13 cellular contexts compared by ENCODE assay signal in genomic region chr12:110246690-110247339, GRCh38. TPM values are rescaled to one million over a fixed set of nuclear protein-coding genes. Genes with fewer than 3 reads are reported as not detected.
DNase-seq lines count a peak whose midpoint lies in the region; ATAC-seq and TF ChIP-seq lines count a peak whose summit lies in the region.
"Had no signal": no experiment of that assay in that cellular context is flagged by ENCODE, and none has a peak within 500 bp of the region (broad histone marks: within the 10 kb centered on the region; RNA-seq: fewer than 3 reads in every experiment).

No MANE protein-coding gene starts in this region.

- H3K4me1 ChIP-seq in PC-3 (ENCODE audit: insufficient read depth, low read length): peaks cover 36% of the 10 kb centered on the region
- H3K4me1 ChIP-seq in esophagus muscularis mucosa: peaks cover 49 to 61% (median 56%) of the 10 kb centered on the region in 4 donors
- H3K4me1 ChIP-seq in mesenchymal stem cell (ENCODE audit: control insufficient read depth, insufficient read depth, low read depth, low read length): peaks cover 38% of the 10 kb centered on the region
- peaks cover 26% of the 10 kb centered on the region for H3K4me1 ChIP-seq in testis

- peak overlapping the region; percentile 72 to 97 for H2BK12ac ChIP-seq in mesenchymal stem cell (ENCODE audit: low read length in 2 of 2)

- H3K79me1 ChIP-seq in mesenchymal stem cell (replicated peaks; ENCODE audit: low read length, poor library complexity, severe bottlenecking): peaks cover 4% of the 10 kb centered on the region

- POLR2A ChIA-PET in PC-3 (lab: Charles Lee; ENCODE audit: unreplicated experiment): no interaction called here

- no peak for TF ChIP-seq EP300 in esophagus muscularis mucosa (IDR thresholded peaks at IDR 0.05)

- peak overlapping the region; percentile 87 for H2AK5ac ChIP-seq in mesenchymal stem cell (ENCODE audit: low read length, severe bottlenecking)

- H2AFZ ChIP-seq in PC-3 (ENCODE audit: low read length) (peak overlapping the region; percentile 59), mesenchymal stem cell (ENCODE audit: low read depth, low read length) (no peak overlapping the region)

- peak overlapping the region; percentile 68 for H3K4me2 ChIP-seq in PC-3 (ENCODE audit: low read length)
- H3K4me2 ChIP-seq in mesenchymal stem cell (ENCODE audit: low read length, poor library complexity, severe bottlenecking): peak overlapping the region; percentile 57

- no peaks in the 10 kb centered on the region for H3K36me3 ChIP-seq in PC-3 (ENCODE audit: low read depth, low read length)
- H3K36me3 ChIP-seq in esophagus muscularis mucosa: peaks cover 0 to 18% (median 0%) of the 10 kb centered on the region in 4 donors
- H3K36me3 ChIP-seq in mesenchymal stem cell (ENCODE audit: control insufficient read depth in 1 of 2, insufficient read depth in 2 of 2, low read depth in 1 of 2, low read length in 2 of 2): peaks cover 3 to 7% of the 10 kb centered on the region in 2 experiments
- H3K36me3 ChIP-seq in testis (ENCODE audit: low read depth, missing control alignments): no peaks in the 10 kb centered on the region
- H3K36me3 ChIP-seq: brain microvascular endothelial cell had no signal

- H3K9me3 ChIP-seq in PC-3 (ENCODE audit: low read length): no peaks in the 10 kb centered on the region
- no peaks in the 10 kb centered on the region for H3K9me3 ChIP-seq in esophagus muscularis mucosa
- H3K9me3 ChIP-seq in mesenchymal stem cell (ENCODE audit: control insufficient read depth, low read length): no peaks in the 10 kb centered on the region
- H3K9me3 ChIP-seq in testis: no peaks in the 10 kb centered on the region

- H3F3A ChIP-seq in PC-3 (ENCODE audit: low read length, unreplicated experiment): no peaks in the 10 kb centered on the region

- H3K4me3 Mint-ChIP-seq in stimulated activated effector memory CD8-positive, alpha-beta T cell treated with anti-CD3 and anti-CD28 coated beads, Interleukin-12 subunit alpha, Interleukin-12 subunit beta, amount 100 ng/mL, for 72 hours: no peak overlapping the region
- H3K4me3 Mint-ChIP-seq in activated T-helper 2 cell treated with anti-CD3 and anti-CD28 coated beads, Interferon-gamma antibody, Interleukin-2, Interleukin-4, amounts not matched to agents 10 μg/mL and 5 μg/mL and 100 μg/mL, durations not matched to agents 14 hours and 24 hours and 36 hours (ENCODE audit: low read depth): no peak overlapping the region

- no peaks in the 10 kb centered on the region for H3K79me2 ChIP-seq in PC-3 (ENCODE audit: low read length)

- no peaks in the 10 kb centered on the region for H3K27me3 ChIP-seq in PC-3 (ENCODE audit: low read length)
- no peaks in the 10 kb centered on the region for H3K27me3 ChIP-seq in esophagus muscularis mucosa
- no peaks in the 10 kb centered on the region for H3K27me3 ChIP-seq in mesenchymal stem cell (ENCODE audit: control insufficient read depth in 1 of 2, insufficient read depth in 1 of 2, low read length in 2 of 2)
- no peaks in the 10 kb centered on the region for H3K27me3 ChIP-seq in testis
- H3K27me3 ChIP-seq: brain microvascular endothelial cell had no signal

- H3K14ac ChIP-seq in mesenchymal stem cell (ENCODE audit: low read length in 2 of 2): peak overlapping the region in 1 of 2 experiments; percentile 73

- peak overlapping the region; percentile 51 for H2BK5ac ChIP-seq in mesenchymal stem cell (ENCODE audit: low read depth, low read length, poor library complexity, severe bottlenecking)

- H3K9me2 ChIP-seq in PC-3 (replicated peaks; ENCODE audit: low read length): no peaks in the 10 kb centered on the region

- peak overlapping the region; percentile 86 to 88 for H3K4ac ChIP-seq in mesenchymal stem cell (ENCODE audit: low read depth in 1 of 2, low read length in 2 of 2)

- no peaks in the 10 kb centered on the region for H3K36me3 Mint-ChIP-seq in stimulated activated effector memory CD8-positive, alpha-beta T cell treated with anti-CD3 and anti-CD28 coated beads, Interleukin-12 subunit alpha, Interleukin-12 subunit beta, amount 100 ng/mL, for 72 hours
- no peaks in the 10 kb centered on the region for H3K36me3 Mint-ChIP-seq in activated T-helper 2 cell treated with anti-CD3 and anti-CD28 coated beads, Interferon-gamma antibody, Interleukin-2, Interleukin-4, amounts not matched to agents 10 μg/mL and 5 μg/mL and 100 μg/mL, durations not matched to agents 14 hours and 24 hours and 36 hours (ENCODE audit: low read depth)

- no peaks in the 10 kb centered on the region for H3K9me3 Mint-ChIP-seq in stimulated activated effector memory CD8-positive, alpha-beta T cell treated with anti-CD3 and anti-CD28 coated beads, Interleukin-12 subunit alpha, Interleukin-12 subunit beta, amount 100 ng/mL, for 72 hours
- H3K9me3 Mint-ChIP-seq in activated T-helper 2 cell treated with anti-CD3 and anti-CD28 coated beads, Interferon-gamma antibody, Interleukin-2, Interleukin-4, amounts not matched to agents 10 μg/mL and 5 μg/mL and 100 μg/mL, durations not matched to agents 14 hours and 24 hours and 36 hours: no peaks in the 10 kb centered on the region

- no peak overlapping the region for H3K27ac Mint-ChIP-seq in stimulated activated effector memory CD8-positive, alpha-beta T cell treated with anti-CD3 and anti-CD28 coated beads, Interleukin-12 subunit alpha, Interleukin-12 subunit beta, amount 100 ng/mL, for 72 hours
- no peak overlapping the region for H3K27ac Mint-ChIP-seq in activated T-helper 2 cell treated with anti-CD3 and anti-CD28 coated beads, Interferon-gamma antibody, Interleukin-2, Interleukin-4, amounts not matched to agents 10 μg/mL and 5 μg/mL and 100 μg/mL, durations not matched to agents 14 hours and 24 hours and 36 hours

- peak; percentile 52 for DNase-seq in PC-3
- no peak for DNase-seq in esophagus muscularis mucosa (ENCODE audit: extremely low spot score)
- no peak for DNase-seq in mesenchymal stem cell
- peak; percentile 39 for DNase-seq in testis
- no peak for DNase-seq in stimulated activated effector memory CD8-positive, alpha-beta T cell treated with anti-CD3 and anti-CD28 coated beads, Interleukin-12 subunit alpha, Interleukin-12 subunit beta, amount 100 ng/mL, for 72 hours (ENCODE audit: low spot score in 2 of 2)
- DNase-seq in activated T-helper 2 cell treated with anti-CD3 and anti-CD28 coated beads, Interferon-gamma antibody, Interleukin-2, Interleukin-4, amounts not matched to agents 10 μg/mL and 5 μg/mL and 100 μg/mL, durations not matched to agents 14 hours and 24 hours and 36 hours (ENCODE audit: low spot score): no peak
- DNase-seq: activated T-cell treated with anti-CD3 and anti-CD28 coated beads, Interleukin-2, amount 50 U/mL, for 48 hours; brain microvascular endothelial cell; GF-D8 had no signal

- peak overlapping the region; percentile 57 for H3K9ac ChIP-seq in PC-3 (ENCODE audit: low read length)
- no peak overlapping the region for H3K9ac ChIP-seq in mesenchymal stem cell (ENCODE audit: low read length)

- intact Hi-C loops in PC-3 (cut with micrococcal nuclease) (no loop called here), esophagus muscularis mucosa (cut with DNase I) (no loop called here), testis (cut with DNase I; ENCODE audit: low total_unique reads) (no loop called here)
- intact Hi-C loops in activated T-helper 2 cell treated with anti-CD3 and anti-CD28 coated beads, Interferon-gamma antibody, Interleukin-2, Interleukin-4, amounts not matched to agents 10 μg/mL and 5 μg/mL and 100 μg/mL, durations not matched to agents 14 hours and 24 hours and 36 hours (cut with micrococcal nuclease): no loop called here

- H3K4me1 Mint-ChIP-seq in stimulated activated effector memory CD8-positive, alpha-beta T cell treated with anti-CD3 and anti-CD28 coated beads, Interleukin-12 subunit alpha, Interleukin-12 subunit beta, amount 100 ng/mL, for 72 hours: no peaks in the 10 kb centered on the region
- no peaks in the 10 kb centered on the region for H3K4me1 Mint-ChIP-seq in activated T-helper 2 cell treated with anti-CD3 and anti-CD28 coated beads, Interferon-gamma antibody, Interleukin-2, Interleukin-4, amounts not matched to agents 10 μg/mL and 5 μg/mL and 100 μg/mL, durations not matched to agents 14 hours and 24 hours and 36 hours (ENCODE audit: low read depth)

- no peak for TF ChIP-seq POLR2A in esophagus muscularis mucosa (IDR thresholded peaks at IDR 0.05; ENCODE audit: low read depth)
- TF ChIP-seq POLR2A in testis (IDR thresholded peaks at IDR 0.05): no peak

- ATAC-seq in PC-3 (no peak), GM18519 (IDR thresholded peaks at IDR 0.05; ENCODE audit: low FRiP score, unreplicated experiment) (no peak), GM19467 (IDR thresholded peaks at IDR 0.05; ENCODE audit: unreplicated experiment) (no peak)
- no peak for ATAC-seq in stimulated activated effector memory CD8-positive, alpha-beta T cell treated with anti-CD3 and anti-CD28 coated beads, Interleukin-12 subunit alpha, Interleukin-12 subunit beta, amount 100 ng/mL, for 72 hours

- no peak overlapping the region for H3K23ac ChIP-seq in mesenchymal stem cell (ENCODE audit: low read length in 2 of 2)

- CTCF ChIA-PET in PC-3 (lab: Charles Lee): no interaction called here

- peak overlapping the region; percentile 75 to 88 for H3K18ac ChIP-seq in mesenchymal stem cell (ENCODE audit: low read depth in 1 of 2, low read length in 2 of 2)

- H2BK15ac ChIP-seq in mesenchymal stem cell (ENCODE audit: low read depth, poor library complexity, severe bottlenecking): peak overlapping the region; percentile 4

- no TSS peak for BruUV-seq in PC-3 (replicated peaks; lab: Mats Ljungman, UMichigan)

- H2BK120ac ChIP-seq in mesenchymal stem cell (ENCODE audit: low read depth, low read length): peak overlapping the region; percentile 36

- peak overlapping the region; percentile 67 for H4K91ac ChIP-seq in mesenchymal stem cell (ENCODE audit: low read length)

- H3K4me3 ChIP-seq in PC-3 (ENCODE audit: low read length): peak overlapping the region; percentile 39; the same call in 1 of the 2 replicates
- no peak overlapping the region for H3K4me3 ChIP-seq in esophagus muscularis mucosa
- H3K4me3 ChIP-seq in mesenchymal stem cell (ENCODE audit: insufficient read depth in 1 of 2, low read depth in 1 of 2, low read length in 2 of 2): no peak overlapping the region
- no peak overlapping the region for H3K4me3 ChIP-seq in testis
- H3K4me3 ChIP-seq: SK-N-MC had no signal

- TF ChIP-seq CTCF in PC-3 (conservative IDR thresholded peaks at IDR 0.05; ENCODE audit: low read depth, low read length) (no peak), esophagus muscularis mucosa (IDR thresholded peaks at IDR 0.05) (no peak), testis (IDR thresholded peaks at IDR 0.05) (no peak)

- H4K20me1 ChIP-seq in PC-3 (ENCODE audit: low read length): no peaks in the 10 kb centered on the region

- no peak overlapping the region for H4K8ac ChIP-seq in mesenchymal stem cell (ENCODE audit: low read length)

- WGBS in esophagus muscularis mucosa: 49% methylated on average over 4 of the region's 4 CpGs
- WGBS in mesenchymal stem cell: 75% methylated on average over 4 of the region's 4 CpGs
- WGBS in testis, 2 donors: 37 to 47% methylated on average over 4 of the region's 4 CpGs

- H3K27ac ChIP-seq in PC-3 (ENCODE audit: low read length) (peak overlapping the region; percentile 84), esophagus muscularis mucosa (replicated peaks in 1 of 4) (peak overlapping the region; percentile 70 to 85 (median 80)), mesenchymal stem cell (ENCODE audit: low read length, poor library complexity, severe bottlenecking) (peak overlapping the region; percentile 93), testis (peak overlapping the region; percentile 64 to 74)
- H3K27ac ChIP-seq: brain microvascular endothelial cell, C4-2B, SK-N-MC had no signal

- H3K27me3 Mint-ChIP-seq in activated T-helper 2 cell treated with anti-CD3 and anti-CD28 coated beads, Interferon-gamma antibody, Interleukin-2, Interleukin-4, amounts not matched to agents 10 μg/mL and 5 μg/mL and 100 μg/mL, durations not matched to agents 14 hours and 24 hours and 36 hours (ENCODE audit: low read depth): no peaks in the 10 kb centered on the region

RNA-seq across cellular contexts. Expression of gene ATP2A2, which starts 34.2 kb away (rescaled TPM):
- 174 and 211 TPM in 2 replicates for total RNA-seq in PC-3 (2014; rRNA removed)
- 100 to 1,000 TPM; 170 to 231 (median 177) TPM for total RNA-seq in esophagus muscularis mucosa
- polyA plus RNA-seq in mesenchymal stem cell (2013, experiment 1 of 2): 155 TPM
- polyA plus RNA-seq in mesenchymal stem cell (2013, experiment 2 of 2): 150 TPM
- 100 to 1,000 TPM; 205 to 226 TPM for total RNA-seq in testis
- polyA plus RNA-seq in testis (ENCODE audit: insufficient read depth, low read depth, low replicate concordance): 291 TPM
- total RNA-seq in activated T-helper 2 cell treated with anti-CD3 and anti-CD28 coated beads, Interferon-gamma antibody, Interleukin-2, Interleukin-4, amounts not matched to agents 10 μg/mL and 5 μg/mL and 100 μg/mL, durations not matched to agents 14 hours and 24 hours and 36 hours: 213 and 219 TPM in 2 replicates

Comparison
In these comparisons a context has a peak if more than half of its experiments do, and no peak if none do; other contexts are left out.
1. DNase-seq: peak in PC-3 (single experiment) and testis (single experiment); none in esophagus muscularis mucosa (single experiment), mesenchymal stem cell (single experiment), stimulated activated effector memory CD8-positive, alpha-beta T cell treated with anti-CD3 and anti-CD28 coated beads, Interleukin-12 subunit alpha, Interleukin-12 subunit beta, amount 100 ng/mL, for 72 hours (0 of 2) and activated T-helper 2 cell treated with anti-CD3 and anti-CD28 coated beads, Interferon-gamma antibody, Interleukin-2, Interleukin-4, amounts not matched to agents 10 μg/mL and 5 μg/mL and 100 μg/mL, durations not matched to agents 14 hours and 24 hours and 36 hours (single experiment).
2. Peak in every context shown above with its lines, with median percentiles within 50 percentile points of each other: H3K27ac ChIP-seq.